ENCODE assay signal across 20 cellular contexts in the genomic region with DNA sequence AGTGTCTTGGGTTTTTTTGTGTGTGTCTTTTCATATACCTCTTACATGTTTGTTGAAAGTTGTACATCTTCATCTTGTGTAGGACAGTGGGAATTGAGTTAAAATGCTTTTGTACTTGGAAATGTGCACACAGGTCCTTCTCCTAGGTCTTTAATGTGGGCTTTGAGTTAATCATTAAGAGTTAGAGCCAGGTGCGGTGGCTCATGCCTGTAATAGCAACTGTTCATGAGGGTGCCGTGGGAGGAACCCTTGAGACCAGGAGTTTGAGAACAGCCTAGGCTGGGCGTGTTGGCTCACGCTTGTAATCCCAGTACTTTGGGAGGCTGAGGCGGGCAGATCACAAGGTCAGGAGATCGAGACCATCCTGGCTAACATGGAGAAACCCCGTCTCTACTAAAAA. TPM values are rescaled to one million over a fixed set of nuclear protein-coding genes. Genes with fewer than 3 reads are reported as not detected.
A peak's percentile ranks its signal among the peaks of the same experiment; 100 is the strongest.
DNase-seq lines count a peak whose midpoint lies in the region; ATAC-seq, FAIRE-seq and TF ChIP-seq lines count a peak whose summit lies in the region.
"Had no signal": no experiment of that assay in that cellular context is flagged by ENCODE, and none has a peak within 500 bp of the region (broad histone marks: within the 10 kb centered on the region; RNA-seq: fewer than 3 reads in every experiment).

No MANE protein-coding gene starts in this region.

- peak overlapping the region; percentile 67 for H3K27ac ChIP-seq in GM12878 (ENCODE audit: control insufficient read depth, insufficient read depth)
- H3K27ac ChIP-seq in uterus = peak overlapping the region; percentile 76 to 85
- H3K27ac ChIP-seq: PC-9, SK-N-MC had no signal

- no TSS peak for BruUV-seq in GM12878 (replicated peaks; lab: Mats Ljungman, UMichigan)

- H3K4me3 Mint-ChIP-seq in activated CD4-positive, alpha-beta memory T cell treated with anti-CD3 and anti-CD28 coated beads, Interleukin-2, amount 10 ng/mL, durations not matched to agents 7 days and 5 days = no peak overlapping the region
- no peak overlapping the region for H3K4me3 Mint-ChIP-seq in activated CD4-positive, alpha-beta memory T cell treated with anti-CD3 and anti-CD28 coated beads for 36 hours
- no peak overlapping the region for H3K4me3 Mint-ChIP-seq in WTC11

- no peak for DNase-seq in activated CD4-positive, alpha-beta memory T cell treated with anti-CD3 and anti-CD28 coated beads, Interleukin-2, amount 10 ng/mL, durations not matched to agents 7 days and 5 days
- no peak for DNase-seq in activated CD4-positive, alpha-beta memory T cell treated with anti-CD3 and anti-CD28 coated beads for 36 hours
- peak; percentile 11 for DNase-seq in HT-29 (ENCODE audit: low spot score)
- DNase-seq in GM12878 (ENCODE audit: low read depth, low spot score) = no peak
- no peak for DNase-seq in uterus
- no peak for DNase-seq in left cardiac atrium
- no peak for DNase-seq in WTC11 (ENCODE audit: low spot score)
- DNase-seq in RPMI8226 = no peak
- DNase-seq: C1 segment of cervical spinal cord, DMS153, H7, NCI-H1048, NCI-H1694, NCI-H2107, NCI-H345, NCI-H69, PC-9 had no signal

- no peak overlapping the region for H3K9ac ChIP-seq in GM12878 (ENCODE audit: control insufficient read depth, insufficient read depth, low read length)

- H3K79me2 ChIP-seq in GM12878 (ENCODE audit: control insufficient read depth, insufficient read depth, low read length) = peaks cover 63% of the 10 kb centered on the region

- H3K36me3 ChIP-seq in GM12878 (ENCODE audit: control insufficient read depth in 2 of 2, insufficient read depth in 2 of 2, low read length in 1 of 2) (peaks cover 0 to 7% of the 10 kb centered on the region in 2 experiments; a peak in 2 of 4 replicates), uterus (no peaks in the 10 kb centered on the region)

- 0 out of 3 replicates have a peak, but pooled peaks have one; percentile 13 for ATAC-seq in GM12878
- ATAC-seq in left cardiac atrium = no peak
- no peak for ATAC-seq in WTC11

- in situ Hi-C loops in GM12878 (cut with MboI) = no loop called here

- H3K9me3 ChIP-seq in GM12878 (replicated peaks; ENCODE audit: control insufficient read depth, insufficient read depth, low read length) = no peaks in the 10 kb centered on the region
- no peaks in the 10 kb centered on the region for H3K9me3 ChIP-seq in uterus

- peaks cover 3% of the 10 kb centered on the region for H3K9me3 Mint-ChIP-seq in activated CD4-positive, alpha-beta memory T cell treated with anti-CD3 and anti-CD28 coated beads, Interleukin-2, amount 10 ng/mL, durations not matched to agents 7 days and 5 days
- no peaks in the 10 kb centered on the region for H3K9me3 Mint-ChIP-seq in activated CD4-positive, alpha-beta memory T cell treated with anti-CD3 and anti-CD28 coated beads for 36 hours
- no peaks in the 10 kb centered on the region for H3K9me3 Mint-ChIP-seq in WTC11

- TF ChIP-seq CTCF in GM12878 (IDR thresholded peaks at IDR 0.05 in 2 of 3, conservative IDR thresholded peaks at IDR 0.05 in 1 of 3; ENCODE audit: control insufficient read depth in 2 of 3, extremely low read depth in 1 of 3, insufficient read depth in 1 of 3, low read depth in 3 of 3, low read length in 3 of 3) = no peak
- TF ChIP-seq CTCF in uterus (IDR thresholded peaks at IDR 0.05) = no peak
- no peak for TF ChIP-seq CTCF in WTC11 (IDR thresholded peaks at IDR 0.05)

- H3K4me2 ChIP-seq in GM12878 (ENCODE audit: control insufficient read depth, insufficient read depth) = peak overlapping the region; percentile 44; the same call in 1 of the 2 replicates
- H3K4me2 ChIP-seq: PC-9 had no signal

- SMC1A ChIA-PET in GM12878 (lab: Charles Lee; ENCODE audit: uncharacterized antibody, unreplicated experiment) = no interaction called here

- no peaks in the 10 kb centered on the region for H4K20me1 ChIP-seq in GM12878 (ENCODE audit: control insufficient read depth, insufficient read depth)

- peaks cover 28% of the 10 kb centered on the region for H3K4me1 Mint-ChIP-seq in activated CD4-positive, alpha-beta memory T cell treated with anti-CD3 and anti-CD28 coated beads, Interleukin-2, amount 10 ng/mL, durations not matched to agents 7 days and 5 days
- peaks cover 30% of the 10 kb centered on the region for H3K4me1 Mint-ChIP-seq in activated CD4-positive, alpha-beta memory T cell treated with anti-CD3 and anti-CD28 coated beads for 36 hours (ENCODE audit: low read depth)
- H3K4me1 Mint-ChIP-seq in WTC11 = no peaks in the 10 kb centered on the region

- no peak overlapping the region for H2AFZ ChIP-seq in GM12878 (ENCODE audit: control insufficient read depth, low read depth, low read length)
- H2AFZ ChIP-seq: PC-9 had no signal

- peaks cover 4% of the 10 kb centered on the region for H3K27me3 Mint-ChIP-seq in activated CD4-positive, alpha-beta memory T cell treated with anti-CD3 and anti-CD28 coated beads, Interleukin-2, amount 10 ng/mL, durations not matched to agents 7 days and 5 days
- H3K27me3 Mint-ChIP-seq in activated CD4-positive, alpha-beta memory T cell treated with anti-CD3 and anti-CD28 coated beads for 36 hours = no peaks in the 10 kb centered on the region
- H3K27me3 Mint-ChIP-seq in WTC11 (ENCODE audit: low read depth) = no peaks in the 10 kb centered on the region; the same call in 1 of the 2 replicates

- WGBS in GM12878 (ENCODE audit: insufficient coverage, insufficient replicate concordance, low lambda C conversion rate, missing lambda C conversion rate) = 45% methylated on average over 7 of the region's 7 CpGs

- TF ChIP-seq POLR2A in GM12878 (IDR thresholded peaks at IDR 0.05; ENCODE audit: low read depth, low read length) (no peak), uterus (IDR thresholded peaks at IDR 0.05) (no peak)

- RAD21 ChIA-PET in GM12878 (lab: Charles Lee; ENCODE audit: unreplicated experiment) = interaction anchor here (2.9 kb wide), 1 partner anchor 23 kb away, joined by 18 read pairs; no protein-coding TSS in a partner anchor

- FAIRE-seq in GM12878 (lab: Jason Lieb, UNC) = no peak

- POLR2A ChIA-PET in activated CD4-positive, alpha-beta memory T cell treated with anti-CD3 and anti-CD28 coated beads, Interleukin-2, amount 10 ng/mL, durations not matched to agents 7 days and 5 days (lab: Charles Lee) = interaction anchor here (1.2 to 3.0 kb wide), 2 partner anchors 10 to 15 kb away, joined by 3 to 11 read pairs; partner anchors contain the start of gene CLECL1
- POLR2A ChIA-PET in activated CD4-positive, alpha-beta memory T cell treated with anti-CD3 and anti-CD28 coated beads for 36 hours (lab: Charles Lee) = no interaction called here
- POLR2A ChIA-PET in GM12878 (lab: Charles Lee) (no interaction called here), WTC11 (lab: Charles Lee) (no interaction called here)

- H3K4me3 ChIP-seq in GM12878 (no peak overlapping the region), uterus (no peak overlapping the region)
- H3K4me3 ChIP-seq: PC-9, SK-N-MC had no signal

- intact Hi-C loops in activated CD4-positive, alpha-beta memory T cell treated with anti-CD3 and anti-CD28 coated beads for 36 hours (cut with micrococcal nuclease) = no loop called here
- intact Hi-C loops in GM12878 (cut with micrococcal nuclease; ENCODE audit: unreplicated experiment) (loop anchor here (10.0 kb wide), 1 partner anchor 354 kb away; no protein-coding TSS in a partner anchor), uterus (cut with DNase I; ENCODE audit: low total_unique reads) (no loop called here), left cardiac atrium (cut with DNase I) (no loop called here)

- H3K36me3 Mint-ChIP-seq in activated CD4-positive, alpha-beta memory T cell treated with anti-CD3 and anti-CD28 coated beads, Interleukin-2, amount 10 ng/mL, durations not matched to agents 7 days and 5 days (ENCODE audit: low read depth) = peaks cover 54% of the 10 kb centered on the region
- H3K36me3 Mint-ChIP-seq in activated CD4-positive, alpha-beta memory T cell treated with anti-CD3 and anti-CD28 coated beads for 36 hours = peaks cover 7% of the 10 kb centered on the region
- H3K36me3 Mint-ChIP-seq in WTC11 = no peaks in the 10 kb centered on the region

- CTCF ChIA-PET in activated CD4-positive, alpha-beta memory T cell treated with anti-CD3 and anti-CD28 coated beads, Interleukin-2, amount 10 ng/mL, durations not matched to agents 7 days and 5 days (lab: Charles Lee) = interaction anchor here (1.4 to 1.5 kb wide), 2 partner anchors 11 to 24 kb away, joined by 3 to 4 read pairs; no protein-coding TSS in a partner anchor
- CTCF ChIA-PET in activated CD4-positive, alpha-beta memory T cell treated with anti-CD3 and anti-CD28 coated beads for 36 hours (lab: Charles Lee) = interaction anchor here (0.8 to 6.2 kb wide), 2 partner anchors 12 to 84 kb away, joined by 3 to 32 read pairs; no protein-coding TSS in a partner anchor
- CTCF ChIA-PET in GM12878 (lab: Yijun Ruan, JAX) (no interaction called here), WTC11 (lab: Charles Lee) (no interaction called here)

- TF ChIP-seq EP300 in GM12878 (IDR thresholded peaks at IDR 0.05; ENCODE audit: borderline replicate concordance in 1 of 2, control insufficient read depth in 1 of 2, low read depth in 2 of 2, low read length in 2 of 2) = no peak

- no peak for TF ChIP-seq RAD21 in GM12878 (IDR thresholded peaks at IDR 0.05; ENCODE audit: insufficient read depth, low read depth, low read length)

- no peaks in the 10 kb centered on the region; a peak in 1 of 4 replicates for H3K27me3 ChIP-seq in GM12878 (replicated peaks in 1 of 2; ENCODE audit: control insufficient read depth in 2 of 2, insufficient read depth in 2 of 2, low read length in 1 of 2)
- no peaks in the 10 kb centered on the region for H3K27me3 ChIP-seq in uterus

- peaks cover 76% of the 10 kb centered on the region for H3K4me1 ChIP-seq in GM12878 (ENCODE audit: control insufficient read depth, insufficient read depth, low read length)
- no peaks in the 10 kb centered on the region for H3K4me1 ChIP-seq in uterus

- H3K27ac Mint-ChIP-seq in activated CD4-positive, alpha-beta memory T cell treated with anti-CD3 and anti-CD28 coated beads, Interleukin-2, amount 10 ng/mL, durations not matched to agents 7 days and 5 days = peak overlapping the region; percentile 10
- no peak overlapping the region for H3K27ac Mint-ChIP-seq in activated CD4-positive, alpha-beta memory T cell treated with anti-CD3 and anti-CD28 coated beads for 36 hours
- no peak overlapping the region for H3K27ac Mint-ChIP-seq in WTC11

RNA-seq across cellular contexts. Expression of gene CLECL1, which starts 13.9 kb away (rescaled TPM):
- total RNA-seq in activated CD4-positive, alpha-beta memory T cell treated with anti-CD3 and anti-CD28 coated beads, Interleukin-2, amount 10 ng/mL, durations not matched to agents 7 days and 5 days = 10 to 100 TPM; 13.5 to 15.4 TPM
- 1 to 10 TPM; 6.5 to 7.4 TPM for total RNA-seq in activated CD4-positive, alpha-beta memory T cell treated with anti-CD3 and anti-CD28 coated beads for 36 hours
- not detected in 2 replicates for total RNA-seq in HT-29 (2014; rRNA removed; shearing (Covaris generic))
- total RNA-seq in GM12878 (2013; cell fraction: nucleolus; rRNA removed) = 0.92 and 0.98 TPM in 2 replicates
- total RNA-seq in GM12878 (2014; rRNA removed) (25.0 and 25.9 TPM in 2 replicates), GM12878 (2014; rRNA removed; fragmentation: Illumina TruSeq; extraction: Trizol) (43.7 and 44.2 TPM in 2 replicates), GM12878 (2021) (29.0 and 33.6 TPM in 2 replicates), uterus (1 to 10 TPM in 1 of 4 donors, not detected in 3; 1.9 TPM), left cardiac atrium (1 to 10 TPM in 1 of 2 donors, not detected in 1; 1.2 TPM), WTC11 (2021) (not detected in 3 replicates)
- polyA plus RNA-seq in GM12878 (2011; ENCODE audit: low read depth) = 95.5 TPM
- polyA plus RNA-seq in GM12878 (2011; rRNA removed) (4.6 and 7.9 TPM in 2 replicates), GM12878 (2014; fragmentation: Illumina TruSeq; extraction: Trizol) (48.6 and 53.9 TPM in 2 replicates), GM12878 (2014; fragmentation: Nextera tagmentation; extraction: Ambion mirVana) (10 to 100 TPM; 53.3 to 56.5 TPM), GM12878 (2014; rRNA removed) (35.7 and 37.8 TPM in 2 replicates), GM12878 (2016; fragmentation: Nextera tagmentation; extraction: Ambion mirVana) (10 to 100 TPM; 50.9 to 52.9 TPM)
- 1.9 and 2.1 TPM in 2 replicates for polyA plus RNA-seq in GM12878 (2011; cell fraction: cytosol; rRNA removed)
- 1.6 and 3.5 TPM in 2 replicates for polyA plus RNA-seq in GM12878 (2011; cell fraction: nucleus; rRNA removed)
- 87.0 and 87.9 TPM in 2 replicates for polyA plus RNA-seq in GM12878 (2012)
- 0.88 and 2.4 TPM in 2 replicates for polyA minus RNA-seq in GM12878 (2011; rRNA and poly(A)+ RNA removed)
- polyA minus RNA-seq in GM12878 (2011; cell fraction: cytosol; rRNA and poly(A)+ RNA removed) = 2.4 TPM in 1 of 2 replicates, not detected in the other
- 1.8 and 3.0 TPM in 2 replicates for polyA minus RNA-seq in GM12878 (2011; cell fraction: nucleus; rRNA and poly(A)+ RNA removed)
- total RNA-seq: A172, H7, HT1080, PC-9 had no signal

RNA-seq across cellular contexts. Expression of gene CD69, which starts 41.7 kb away (rescaled TPM):
- 100 to 1,000 TPM; 196 to 197 TPM for total RNA-seq in activated CD4-positive, alpha-beta memory T cell treated with anti-CD3 and anti-CD28 coated beads, Interleukin-2, amount 10 ng/mL, durations not matched to agents 7 days and 5 days
- 100 to 1,000 TPM; 118 to 120 TPM for total RNA-seq in activated CD4-positive, alpha-beta memory T cell treated with anti-CD3 and anti-CD28 coated beads for 36 hours
- total RNA-seq in HT-29 (2014; rRNA removed; shearing (Covaris generic)) = not detected in 2 replicates
- 224 and 241 TPM in 2 replicates for total RNA-seq in GM12878 (2013; cell fraction: nucleolus; rRNA removed)
- total RNA-seq in GM12878 (2014; rRNA removed) (15.0 and 23.3 TPM in 2 replicates), GM12878 (2014; rRNA removed; fragmentation: Illumina TruSeq; extraction: Trizol) (18.2 and 21.8 TPM in 2 replicates), GM12878 (2021) (10.8 and 12.4 TPM in 2 replicates), uterus (10 to 100 TPM in 1 of 4 donors, 1 to 10 TPM in 2, under 1 TPM in 1; 0.88 to 10.2 (median 2.9) TPM), left cardiac atrium (1 to 10 TPM; 1.7 to 2.9 TPM), WTC11 (2021) (0.34 to 0.60 TPM (median 0.42 TPM) in 3 replicates)
- polyA plus RNA-seq in GM12878 (2011; ENCODE audit: low read depth) = 20.1 TPM
- polyA plus RNA-seq in GM12878 (2011; rRNA removed) (156 and 338 TPM in 2 replicates), GM12878 (2014; fragmentation: Illumina TruSeq; extraction: Trizol) (10.3 and 22.3 TPM in 2 replicates), GM12878 (2014; fragmentation: Nextera tagmentation; extraction: Ambion mirVana) (10 to 100 TPM; 32.9 to 55.7 TPM), GM12878 (2014; rRNA removed) (7.9 and 15.0 TPM in 2 replicates), GM12878 (2016; fragmentation: Nextera tagmentation; extraction: Ambion mirVana) (1 to 10 TPM; 7.3 to 8.0 TPM)
- polyA plus RNA-seq in GM12878 (2011; cell fraction: cytosol; rRNA removed) = 40.2 and 51.7 TPM in 2 replicates
- 75.4 and 142 TPM in 2 replicates for polyA plus RNA-seq in GM12878 (2011; cell fraction: nucleus; rRNA removed)
- polyA plus RNA-seq in GM12878 (2012) = 23.3 and 64.7 TPM in 2 replicates
- polyA minus RNA-seq in GM12878 (2011; rRNA and poly(A)+ RNA removed) = 172 and 240 TPM in 2 replicates
- polyA minus RNA-seq in GM12878 (2011; cell fraction: cytosol; rRNA and poly(A)+ RNA removed) = 37.4 and 42.2 TPM in 2 replicates
- 166 and 176 TPM in 2 replicates for polyA minus RNA-seq in GM12878 (2011; cell fraction: nucleus; rRNA and poly(A)+ RNA removed)
- total RNA-seq: A172, H7, PC-9 had no signal

RNA-seq across cellular contexts. Expression of gene CLEC2D, which starts 49.5 kb away (rescaled TPM):
- 100 to 1,000 TPM; 446 to 449 TPM for total RNA-seq in activated CD4-positive, alpha-beta memory T cell treated with anti-CD3 and anti-CD28 coated beads, Interleukin-2, amount 10 ng/mL, durations not matched to agents 7 days and 5 days
- 100 to 1,000 TPM; 191 to 199 TPM for total RNA-seq in activated CD4-positive, alpha-beta memory T cell treated with anti-CD3 and anti-CD28 coated beads for 36 hours
- 0.03 and 0.37 TPM in 2 replicates for total RNA-seq in HT-29 (2014; rRNA removed; shearing (Covaris generic))
- 3.9 and 5.2 TPM in 2 replicates for total RNA-seq in GM12878 (2013; cell fraction: nucleolus; rRNA removed)
- total RNA-seq in GM12878 (2014; rRNA removed) (14.9 and 16.1 TPM in 2 replicates), GM12878 (2014; rRNA removed; fragmentation: Illumina TruSeq; extraction: Trizol) (14.4 and 16.2 TPM in 2 replicates), GM12878 (2021) (15.4 and 15.5 TPM in 2 replicates), uterus (10 to 100 TPM in 2 of 4 donors, 1 to 10 TPM in 2; 6.8 to 22.8 (median 13.9) TPM), left cardiac atrium (10 to 100 TPM in 1 of 2 donors, 1 to 10 TPM in 1; 9.5 to 12.7 TPM), WTC11 (2021) (6.2 to 9.8 TPM (median 7.1 TPM) in 3 replicates)
- polyA plus RNA-seq in GM12878 (2011; ENCODE audit: low read depth) = 121 TPM
- polyA plus RNA-seq in GM12878 (2011; rRNA removed) (4.6 and 6.2 TPM in 2 replicates), GM12878 (2014; fragmentation: Illumina TruSeq; extraction: Trizol) (16.5 and 29.1 TPM in 2 replicates), GM12878 (2014; fragmentation: Nextera tagmentation; extraction: Ambion mirVana) (10 to 100 TPM; 29.8 TPM), GM12878 (2014; rRNA removed) (14.8 and 14.9 TPM in 2 replicates), GM12878 (2016; fragmentation: Nextera tagmentation; extraction: Ambion mirVana) (10 to 100 TPM; 25.4 to 27.5 TPM)
- polyA plus RNA-seq in GM12878 (2011; cell fraction: cytosol; rRNA removed) = 1.0 and 1.9 TPM in 2 replicates
- 4.2 and 4.5 TPM in 2 replicates for polyA plus RNA-seq in GM12878 (2011; cell fraction: nucleus; rRNA removed)
- polyA plus RNA-seq in GM12878 (2012) = 76.6 and 111 TPM in 2 replicates
- polyA minus RNA-seq in GM12878 (2011; rRNA and poly(A)+ RNA removed) = 3.1 and 3.8 TPM in 2 replicates
- polyA minus RNA-seq in GM12878 (2011; cell fraction: cytosol; rRNA and poly(A)+ RNA removed) = 1.4 and 1.5 TPM in 2 replicates
- 1.3 and 3.0 TPM in 2 replicates for polyA minus RNA-seq in GM12878 (2011; cell fraction: nucleus; rRNA and poly(A)+ RNA removed)

Comparison
In these comparisons a context has a peak if more than half of its experiments do, and no peak if none do; other contexts are left out.
1. RNA of gene CLEC2D, which starts 49.5 kb away (total RNA-seq): 446 to 449 TPM in activated CD4-positive, alpha-beta memory T cell treated with anti-CD3 and anti-CD28 coated beads, Interleukin-2, amount 10 ng/mL, durations not matched to agents 7 days and 5 days and 191 to 199 TPM in activated CD4-positive, alpha-beta memory T cell treated with anti-CD3 and anti-CD28 coated beads for 36 hours; 6.8 to 22.8 TPM in uterus, 3.9 to 16.2 TPM in GM12878, 9.5 to 12.7 TPM in left cardiac atrium, 6.2 to 9.8 TPM in WTC11 and 0.03 to 0.37 TPM in HT-29; every median in the first group is over 4 times any median in the second.
2. CTCF ChIA-PET loops: an anchor here in activated CD4-positive, alpha-beta memory T cell treated with anti-CD3 and anti-CD28 coated beads, Interleukin-2, amount 10 ng/mL, durations not matched to agents 7 days and 5 days (1.4 to 1.5 kb wide) and activated CD4-positive, alpha-beta memory T cell treated with anti-CD3 and anti-CD28 coated beads for 36 hours (0.8 to 6.2 kb wide); none called in GM12878 and WTC11.